ENCODE assay signal across 18 cellular contexts in the genomic region with DNA sequence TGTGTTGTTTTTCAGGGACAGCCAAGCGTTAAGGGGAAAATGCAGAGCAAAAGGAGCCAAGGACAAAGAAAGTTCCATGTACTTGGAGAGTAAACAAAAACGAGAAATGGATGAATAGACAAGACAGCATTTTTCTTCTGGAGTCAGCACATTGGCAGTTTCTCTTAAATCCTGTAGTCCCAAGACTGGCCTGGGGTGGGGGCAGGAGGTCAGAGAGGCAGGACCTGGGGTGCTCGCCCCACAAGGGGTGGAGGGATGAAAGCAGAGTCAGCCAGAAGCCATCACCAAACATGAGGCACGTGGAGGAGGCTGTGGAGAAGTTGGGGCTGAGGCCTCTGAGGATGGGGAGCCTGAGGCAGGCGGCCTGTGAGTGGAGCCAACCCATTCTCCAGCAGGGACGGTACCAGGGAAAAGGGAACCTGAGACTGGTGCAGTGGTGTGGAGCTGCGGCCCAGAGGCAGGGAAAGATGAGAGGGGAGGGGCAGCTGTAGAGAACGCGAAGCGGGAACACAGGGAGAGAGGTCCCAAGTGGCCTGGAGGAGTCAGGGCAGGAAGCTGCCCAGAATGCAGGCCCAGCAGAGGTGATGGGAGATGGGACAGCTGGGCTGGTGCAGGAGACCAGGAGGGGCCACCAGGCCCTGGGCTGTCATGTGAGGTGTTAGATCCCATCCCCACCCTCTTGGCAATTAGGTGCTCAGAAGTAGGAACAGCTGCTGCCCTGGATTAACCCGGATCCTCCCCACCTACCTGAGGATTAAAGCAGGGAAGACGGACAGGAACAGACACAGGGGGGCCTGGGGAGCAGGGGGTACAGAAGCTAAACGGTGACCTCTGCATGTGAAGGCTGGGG. TPM values are rescaled to one million over a fixed set of nuclear protein-coding genes. Genes with fewer than 3 reads are reported as not detected.
"Had no signal": no experiment of that assay in that cellular context is flagged by ENCODE, and none has a peak within 500 bp of the region (broad histone marks: within the 10 kb centered on the region; RNA-seq: fewer than 3 reads in every experiment).

No MANE protein-coding gene starts in this region.

- H3K27ac Mint-ChIP-seq: activated CD4-positive, alpha-beta T cell treated with anti-CD3 and anti-CD28 coated beads for 36 hours; activated CD8-positive, alpha-beta T cell treated with anti-CD3 and anti-CD28 coated beads, Interleukin-2, amount 10 ng/mL, durations not matched to agents 7 days and 5 days; activated naive CD8-positive, alpha-beta T cell treated with anti-CD3 and anti-CD28 coated beads, Interleukin-2, amount 50 U/mL, for 24 hours; activated T-helper 1 cell treated with anti-CD3 and anti-CD28 coated beads, Interleukin-12 subunit alpha, Interleukin-12 subunit beta, Interleukin-2, Interleukin-4 antibody, amounts not matched to agents 30 ng/mL and 10 ng/mL and 1 ng/mL, durations not matched to agents 14 hours and 24 hours and 36 hours; memory B cell; nephron progenitor cell; stimulated activated naive CD8-positive, alpha-beta T cell treated with anti-CD3 and anti-CD28 coated beads, Interleukin-15, amount 100 ng/mL, for 72 hours had no signal

- H3K36me3 ChIP-seq: ascending aorta, cardiac muscle cell, esophagus squamous epithelium, pancreas had no signal

- H3K36me3 Mint-ChIP-seq: memory B cell had no signal

- H3K9me3 ChIP-seq: ascending aorta, esophagus squamous epithelium, pancreas had no signal

- H3K27ac ChIP-seq: ascending aorta, cardiac muscle cell, esophagus squamous epithelium, pancreas had no signal

- H3K9me3 Mint-ChIP-seq: activated naive CD8-positive, alpha-beta T cell treated with anti-CD3 and anti-CD28 coated beads, Interleukin-2, amount 50 U/mL, for 24 hours; activated T-helper 1 cell treated with anti-CD3 and anti-CD28 coated beads, Interleukin-12 subunit alpha, Interleukin-12 subunit beta, Interleukin-2, Interleukin-4 antibody, amounts not matched to agents 30 ng/mL and 10 ng/mL and 1 ng/mL, durations not matched to agents 14 hours and 24 hours and 36 hours; memory B cell; nephron progenitor cell; stimulated activated naive CD8-positive, alpha-beta T cell treated with anti-CD3 and anti-CD28 coated beads, Interleukin-15, amount 100 ng/mL, for 72 hours had no signal

- H3K4me3 ChIP-seq: ascending aorta, cardiac muscle cell, esophagus squamous epithelium, pancreas had no signal

- DNase-seq: activated CD8-positive, alpha-beta memory T cell treated with anti-CD3 and anti-CD28 coated beads, Interleukin-2, amount 50 U/mL, for 48 hours; activated naive CD8-positive, alpha-beta T cell treated with anti-CD3 and anti-CD28 coated beads, Interleukin-2, amount 50 U/mL, for 24 hours; esophagus squamous epithelium; pancreas; stimulated activated CD4-positive, alpha-beta T cell treated with anti-CD3 and anti-CD28 coated beads, Interleukin-4, amount 100 ng/mL, for 4 hours; stimulated activated naive CD8-positive, alpha-beta T cell treated with anti-CD3 and anti-CD28 coated beads, Interleukin-15, amount 100 ng/mL, for 72 hours; T1000 had no signal

- H3K4me3 Mint-ChIP-seq: activated CD4-positive, alpha-beta T cell treated with anti-CD3 and anti-CD28 coated beads for 36 hours; activated CD8-positive, alpha-beta T cell treated with anti-CD3 and anti-CD28 coated beads, Interleukin-2, amount 10 ng/mL, durations not matched to agents 7 days and 5 days; activated naive CD8-positive, alpha-beta T cell treated with anti-CD3 and anti-CD28 coated beads, Interleukin-2, amount 50 U/mL, for 24 hours; activated T-helper 1 cell treated with anti-CD3 and anti-CD28 coated beads, Interleukin-12 subunit alpha, Interleukin-12 subunit beta, Interleukin-2, Interleukin-4 antibody, amounts not matched to agents 30 ng/mL and 10 ng/mL and 1 ng/mL, durations not matched to agents 14 hours and 24 hours and 36 hours; memory B cell; nephron progenitor cell; stimulated activated naive CD8-positive, alpha-beta T cell treated with anti-CD3 and anti-CD28 coated beads, Interleukin-15, amount 100 ng/mL, for 72 hours had no signal

- ATAC-seq: activated CD4-positive, alpha-beta T cell treated with anti-CD3 and anti-CD28 coated beads for 36 hours; activated naive CD8-positive, alpha-beta T cell treated with anti-CD3 and anti-CD28 coated beads, Interleukin-2, amount 50 U/mL, for 24 hours; stimulated activated naive CD8-positive, alpha-beta T cell treated with anti-CD3 and anti-CD28 coated beads, Interleukin-15, amount 100 ng/mL, for 72 hours had no signal

RNA-seq across cellular contexts. Expression of a gene that starts 3.3 kb away (rescaled TPM):
- total RNA-seq: ascending aorta, esophagus squamous epithelium, mucosa of gallbladder had no signal
- polyA plus RNA-seq: cardiac muscle cell had no signal

RNA-seq across cellular contexts. Expression of a gene that starts 4.8 kb away (rescaled TPM):
- total RNA-seq: activated CD4-positive, alpha-beta T cell treated with anti-CD3 and anti-CD28 coated beads for 36 hours; activated CD8-positive, alpha-beta T cell treated with anti-CD3 and anti-CD28 coated beads, Interleukin-2, amount 10 ng/mL, durations not matched to agents 7 days and 5 days; activated T-helper 1 cell treated with anti-CD3 and anti-CD28 coated beads, Interleukin-12 subunit alpha, Interleukin-12 subunit beta, Interleukin-2, Interleukin-4 antibody, amounts not matched to agents 30 ng/mL and 10 ng/mL and 1 ng/mL, durations not matched to agents 14 hours and 24 hours and 36 hours; ascending aorta; cardiac muscle cell; esophagus squamous epithelium; mucosa of gallbladder; pancreas; renal cortical epithelial cell; urinary bladder had no signal
- polyA plus RNA-seq: cardiac muscle cell, pancreas, thymus, urinary bladder had no signal

RNA-seq across cellular contexts. Expression of a gene that starts 17.0 kb away (rescaled TPM):
- total RNA-seq: ascending aorta had no signal
